12 cellular contexts compared by ENCODE assay signal in genomic region chr21:17461014-17461413, GRCh38. TPM values are rescaled to one million over a fixed set of nuclear protein-coding genes. Genes with fewer than 3 reads are reported as not detected.
DNase-seq lines count a peak whose midpoint lies in the region; ATAC-seq and TF ChIP-seq lines count a peak whose summit lies in the region.
"Had no signal": no experiment of that assay in that cellular context is flagged by ENCODE, and none has a peak within 500 bp of the region (broad histone marks: within the 10 kb centered on the region; RNA-seq: fewer than 3 reads in every experiment).

No MANE protein-coding gene starts in this region.

- no peak overlapping the region for H3K4me3 ChIP-seq in lung
- H3K4me3 ChIP-seq: SJCRH30 had no signal

- H3K36me3 ChIP-seq in lung (ENCODE audit: control insufficient read depth in 2 of 2, insufficient read depth in 2 of 2, low read length in 2 of 2): no peaks in the 10 kb centered on the region
- H3K36me3 ChIP-seq: BE2C, SJCRH30 had no signal

- H3K27ac ChIP-seq in lung (ENCODE audit: low read depth in 1 of 2, low read length in 1 of 2): peak overlapping the region in 1 of 2 donors; percentile 82
- H3K27ac ChIP-seq: SJCRH30 had no signal

- H3K4me1 ChIP-seq in lung (ENCODE audit: control insufficient read depth in 2 of 2, insufficient read depth in 2 of 2, low read length in 2 of 2): no peaks in the 10 kb centered on the region
- H3K4me1 ChIP-seq: BE2C, SJCRH30 had no signal

- no peak for DNase-seq in Right ventricle myocardium inferior (ENCODE audit: missing footprints)
- DNase-seq in cardiac septum (ENCODE audit: low spot score): no peak
- DNase-seq in epidermal melanocyte (ENCODE audit: insufficient read length, low spot score): peak; percentile 51
- peak; percentile 42 for DNase-seq in lung (ENCODE audit: low spot score)
- no peak for DNase-seq in SIG-M5 treated with dmso at 0.1 percent for 504 hours (lab: John Stamatoyannopoulos, UW; ENCODE audit: unreplicated experiment)
- no peak for DNase-seq in stimulated activated CD4-positive, alpha-beta T cell treated with anti-CD3 and anti-CD28 coated beads, Interleukin-4, amount 100 ng/mL, for 24 hours
- no peak for DNase-seq in stimulated activated CD4-positive, alpha-beta T cell treated with anti-CD3 and anti-CD28 coated beads, Interleukin-15, amount 100 ng/mL, for 24 hours
- DNase-seq: activated T-cell treated with anti-CD3 and anti-CD28 coated beads, Interleukin-2, amount 50 U/mL, for 1 hour; BE2C; naive thymus-derived CD4-positive, alpha-beta T cell; SJCRH30 had no signal

- 43 to 71% methylated on average over 3 of the region's 3 CpGs for WGBS in lung, 2 donors

- intact Hi-C loops in Right ventricle myocardium inferior (cut with DNase I): no loop called here
- intact Hi-C loops in cardiac septum (cut with DNase I): loop anchor here (10.0 kb wide), 1 partner anchor 54 kb away; the partner anchor contains the start of gene CXADR

- ATAC-seq in Right ventricle myocardium inferior (peak; percentile 93), lung (ENCODE audit: insufficient read depth, low FRiP score) (peak; percentile 73), GM18517 (IDR thresholded peaks at IDR 0.05; ENCODE audit: unreplicated experiment) (no peak)
- ATAC-seq: naive thymus-derived CD4-positive, alpha-beta T cell had no signal

- H3K27me3 ChIP-seq in lung (ENCODE audit: control insufficient read depth, insufficient read depth): no peaks in the 10 kb centered on the region
- H3K27me3 ChIP-seq: BE2C, SJCRH30 had no signal

- no peak for TF ChIP-seq CTCF in lung (IDR thresholded peaks at IDR 0.05; ENCODE audit: control extremely low read depth, extremely low read depth)

- H3K9me3 ChIP-seq in lung (ENCODE audit: control insufficient read depth in 2 of 2, insufficient read depth in 1 of 2, low read length in 1 of 2): no peaks in the 10 kb centered on the region
- H3K9me3 ChIP-seq: BE2C, SJCRH30 had no signal

RNA-seq across cellular contexts. Expression of gene CXADR, which starts 51.8 kb away (rescaled TPM):
- total RNA-seq in Right ventricle myocardium inferior: 25.5 TPM
- 23.8 TPM for total RNA-seq in cardiac septum
- total RNA-seq in lung: 10 to 100 TPM; 25.2 to 40.2 TPM
- polyA plus RNA-seq in lung: 10 to 100 TPM in 1 of 2 donors, 1 to 10 TPM in 1; 6.3 to 12.4 TPM

Comparison
In these comparisons a context has a peak if more than half of its experiments do, and no peak if none do; other contexts are left out.
1. DNase-seq: peak in epidermal melanocyte (single experiment) and lung (single experiment); none in Right ventricle myocardium inferior (single experiment), cardiac septum (single experiment), SIG-M5 treated with dmso at 0.1 percent for 504 hours (single experiment), stimulated activated CD4-positive, alpha-beta T cell treated with anti-CD3 and anti-CD28 coated beads, Interleukin-4, amount 100 ng/mL, for 24 hours (single experiment) and stimulated activated CD4-positive, alpha-beta T cell treated with anti-CD3 and anti-CD28 coated beads, Interleukin-15, amount 100 ng/mL, for 24 hours (single experiment).